Comparison of ENCODE assay signal across 1 cellular context in genomic region chr16:1964506-1965471, GRCh38.
TF ChIP-seq lines count a peak whose summit lies in the region.

Gene RPS2 (minus strand): TSS chr16:1964826. CDS start chr16:1964625, 201 bp downstream.

TF ChIP-seq in K562, 482 proteins besides CTCF, POLR2A, EP300 and RAD21 (continued from another document and continues in another):
- TF ChIP-seq RERE (CRISPR knock-in tag; IDR thresholded peaks at IDR 0.05; ENCODE audit: borderline replicate concordance): peak; percentile 66; the same call in 1 of the 2 replicates
- no peak for TF ChIP-seq SMARCB1 (IDR thresholded peaks at IDR 0.05; ENCODE audit: insufficient read length, low read depth)
- TF ChIP-seq SLC30A9 (CRISPR knock-in tag; IDR thresholded peaks at IDR 0.05): no peak
- TF ChIP-seq CBX3 (IDR thresholded peaks at IDR 0.05; ENCODE audit: borderline replicate concordance in 1 of 2, low read length in 2 of 2): no peak
- no peak for TF ChIP-seq ZNF165 (CRISPR knock-in tag; IDR thresholded peaks at IDR 0.05; ENCODE audit: borderline replicate concordance)
- TF ChIP-seq BMI1 (IDR thresholded peaks at IDR 0.05; ENCODE audit: low read length): no peak
- TF ChIP-seq GTF2E2 (tag; IDR thresholded peaks at IDR 0.05): peak; percentile 96
- 0 out of 2 replicates have a peak, but pooled peaks have one; percentile 47 for TF ChIP-seq THAP12 (CRISPR knock-in tag; IDR thresholded peaks at IDR 0.05)
- no peak for TF ChIP-seq NCOA6 (IDR thresholded peaks at IDR 0.05)
- TF ChIP-seq ZNF740 (CRISPR knock-in tag; IDR thresholded peaks at IDR 0.05): peak; percentile 77; the same call in 1 of the 2 replicates
- TF ChIP-seq ZNF740 (tag; IDR thresholded peaks at IDR 0.05): no peak; a peak in 1 of 4 replicates
- peak; percentile 71 for TF ChIP-seq E2F1 (CRISPR knock-in tag; IDR thresholded peaks at IDR 0.05)
- peak; percentile 84 for TF ChIP-seq BHLHE40 (IDR thresholded peaks at IDR 0.05; ENCODE audit: low read length)
- TF ChIP-seq ZNF511 (CRISPR knock-in tag; IDR thresholded peaks at IDR 0.05): peak; percentile 73; the same call in 1 of the 2 replicates
- peak; percentile 83; the same call in 1 of the 2 replicates for TF ChIP-seq PREB (CRISPR knock-in tag; IDR thresholded peaks at IDR 0.05)
- TF ChIP-seq CREB3 (tag; conservative IDR thresholded peaks at IDR 0.05; ENCODE audit: low read depth): no peak
- no peak for TF ChIP-seq ZNF184 (CRISPR knock-in tag; IDR thresholded peaks at IDR 0.05)
- TF ChIP-seq PHF8 (IDR thresholded peaks at IDR 0.05; ENCODE audit: borderline replicate concordance, low read length): peak; percentile 94
- TF ChIP-seq TARDBP (IDR thresholded peaks at IDR 0.05): no peak
- TF ChIP-seq PURB (CRISPR knock-in tag; IDR thresholded peaks at IDR 0.05; ENCODE audit: low read depth): no peak
- no peak for TF ChIP-seq SNIP1 (IDR thresholded peaks at IDR 0.05; ENCODE audit: low read depth)
- TF ChIP-seq ZHX1 (conservative IDR thresholded peaks at IDR 0.05; ENCODE audit: low read length): peak; percentile 62
- TF ChIP-seq SNAPC5 (CRISPR knock-in tag; IDR thresholded peaks at IDR 0.05): no peak
- no peak for TF ChIP-seq THRAP3 (IDR thresholded peaks at IDR 0.05; ENCODE audit: borderline replicate concordance)
- TF ChIP-seq NFATC3 (IDR thresholded peaks at IDR 0.05): no peak
- TF ChIP-seq DEAF1 (CRISPR knock-in tag; IDR thresholded peaks at IDR 0.05): no peak
- 0 out of 2 replicates have a peak, but pooled peaks have one; percentile 44 for TF ChIP-seq ATF4 (CRISPR knock-in tag; IDR thresholded peaks at IDR 0.05)
- TF ChIP-seq RBM22 (IDR thresholded peaks at IDR 0.05; ENCODE audit: low read depth, low read length, poor library complexity, severe bottlenecking): peak; percentile 97
- 0 out of 2 replicates have a peak, but pooled peaks have one; percentile 93 for TF ChIP-seq ZNF830 (CRISPR knock-in tag; IDR thresholded peaks at IDR 0.05)
- TF ChIP-seq ZNF449 (CRISPR knock-in tag; IDR thresholded peaks at IDR 0.05): no peak
- peak in 1 of 2 experiments; percentile 53; a peak in 1 of 4 replicates for TF ChIP-seq MLX (CRISPR knock-in tag; conservative IDR thresholded peaks at IDR 0.05)
- no peak for TF ChIP-seq IRF9 (tag; IDR thresholded peaks at IDR 0.05)
